Comparison of ENCODE assay signal across 29 cellular contexts in genomic region chr10:70562036-70562710, GRCh38. TPM values are rescaled to one million over a fixed set of nuclear protein-coding genes. Genes with fewer than 3 reads are reported as not detected.
DNase-seq lines count a peak whose midpoint lies in the region; ATAC-seq, FAIRE-seq and TF ChIP-seq lines count a peak whose summit lies in the region.
"Had no signal": no experiment of that assay in that cellular context is flagged by ENCODE, and none has a peak within 500 bp of the region (broad histone marks: within the 10 kb centered on the region; RNA-seq: fewer than 3 reads in every experiment).

No MANE protein-coding gene starts in this region.

- H3K4me1 ChIP-seq in right cardiac atrium (ENCODE audit: control insufficient read depth, insufficient read depth, low read length) (peaks cover 4% of the 10 kb centered on the region), kidney (ENCODE audit: control insufficient read depth in 1 of 2, insufficient read depth in 1 of 2, low read depth in 1 of 2, low read length in 2 of 2) (peaks cover 0 to 3% of the 10 kb centered on the region in 2 donors)
- H3K4me1 ChIP-seq: A549 had no signal

- H3K27me3 ChIP-seq in right cardiac atrium (ENCODE audit: control insufficient read depth, insufficient read depth): no peaks in the 10 kb centered on the region
- H3K27me3 ChIP-seq: heart right ventricle, MG63, neutrophil had no signal

- TF ChIP-seq CTCF in WTC11 (IDR thresholded peaks at IDR 0.05) (no peak), kidney (IDR thresholded peaks at IDR 0.05; ENCODE audit: borderline replicate concordance, extremely low read depth, insufficient read depth) (no peak)

- POLR2A ChIA-PET in WTC11 (lab: Charles Lee): no interaction called here

- H3K4me3 Mint-ChIP-seq in WTC11: no peak overlapping the region
- H3K4me3 Mint-ChIP-seq: activated T-cell treated with anti-CD3 and anti-CD28 coated beads, Interleukin-2, amount 50 U/mL, for 4 hours had no signal

- H3K36me3 ChIP-seq in kidney (ENCODE audit: control insufficient read depth in 1 of 2, insufficient read depth in 2 of 2, low read length in 2 of 2): no peaks in the 10 kb centered on the region
- H3K36me3 ChIP-seq: MG63, neutrophil had no signal

- no peak for FAIRE-seq in kidney (lab: Jason Lieb, UNC)
- peak; percentile 20 for FAIRE-seq in urothelium cell line (lab: Jason Lieb, UNC)
- FAIRE-seq: A549, GM18507 had no signal

- intact Hi-C loops in right cardiac atrium (cut with DNase I) (no loop called here), cardiac septum (cut with DNase I) (loop anchor here (5.0 kb wide), 1 partner anchor 110 kb away; the partner anchor contains the start of gene ADAMTS14), kidney (cut with DNase I) (loop anchor here (10.0 kb wide), 1 partner anchor 313 kb away; no protein-coding TSS in a partner anchor)

- 80% methylated on average over 12 of the region's 12 CpGs for WGBS in right cardiac atrium

- no peaks in the 10 kb centered on the region for H3K9me3 ChIP-seq in right cardiac atrium (ENCODE audit: control insufficient read depth, low read length)
- H3K9me3 ChIP-seq in kidney (ENCODE audit: control insufficient read depth in 1 of 2, low read length in 2 of 2): no peaks in the 10 kb centered on the region
- H3K9me3 ChIP-seq: A549, heart right ventricle, MG63, neutrophil had no signal

- no peaks in the 10 kb centered on the region for H3K36me3 Mint-ChIP-seq in WTC11

- H3K4me3 ChIP-seq in right cardiac atrium (ENCODE audit: low read length) (no peak overlapping the region), kidney (ENCODE audit: low read length in 2 of 2) (no peak overlapping the region)
- H3K4me3 ChIP-seq: A549, heart right ventricle, MG63 had no signal

- no peaks in the 10 kb centered on the region for H3K9me3 Mint-ChIP-seq in WTC11
- H3K9me3 Mint-ChIP-seq: activated T-cell treated with anti-CD3 and anti-CD28 coated beads, Interleukin-2, amount 50 U/mL, for 4 hours had no signal

- H3K9ac ChIP-seq in kidney (ENCODE audit: low read length in 2 of 2): no peak overlapping the region

- H3K27me3 Mint-ChIP-seq in WTC11 (ENCODE audit: low read depth): no peaks in the 10 kb centered on the region

- CTCF ChIA-PET in WTC11 (lab: Charles Lee): interaction anchor here (1.2 to 2.3 kb wide), 2 partner anchors 10 to 329 kb away, joined by 3 to 6 read pairs; no protein-coding TSS in a partner anchor

- H3K27ac ChIP-seq in right cardiac atrium (ENCODE audit: low read length) (no peak overlapping the region), kidney (ENCODE audit: low read depth in 2 of 2, low read length in 2 of 2) (no peak overlapping the region)
- H3K27ac ChIP-seq: A549, epithelial cell of prostate, heart right ventricle, neutrophil had no signal

- no peak for ATAC-seq in right cardiac atrium
- ATAC-seq in WTC11: no peak
- ATAC-seq in GM19455 (IDR thresholded peaks at IDR 0.05; ENCODE audit: unreplicated experiment): no peak
- ATAC-seq: A549; activated T-cell treated with anti-CD3 and anti-CD28 coated beads, Interleukin-2, amount 50 U/mL, for 4 hours; HCT116; heart right ventricle; stimulated activated naive CD8-positive, alpha-beta T cell treated with anti-CD3 and anti-CD28 coated beads, Interleukin-15, Interleukin-2, amounts not matched to agents 100 U/mL and 50 U/mL, for 24 hours had no signal

- peak in 2 of 3 donors; percentile 26 to 31 for DNase-seq in right cardiac atrium
- DNase-seq in cardiac septum (ENCODE audit: low spot score): no peak
- DNase-seq in WTC11 (ENCODE audit: low spot score): peak; percentile 6
- peak; percentile 66 for DNase-seq in kidney
- DNase-seq in urothelium cell line (ENCODE audit: low spot score): no peak
- DNase-seq in islet precursor cell: no peak
- no peak for DNase-seq in DMS153 (lab: John Stamatoyannopoulos, UW)
- DNase-seq: activated CD4-positive, alpha-beta T cell treated with anti-CD3 and anti-CD28 coated beads for 4 hours; activated gamma-delta T cell treated with Interleukin-2 at 50 U/mL for 16 hours; activated T-cell treated with anti-CD3 and anti-CD28 coated beads, Interleukin-2, amount 50 U/mL, for 4 hours; COR-L47; DMS79; heart right ventricle; mesenchymal stem cell; MG63; NCI-H2081; NCI-H774; stimulated activated CD4-positive, alpha-beta T cell treated with anti-CD3 and anti-CD28 coated beads, Interleukin-15, amount 100 ng/mL, for 24 hours; stimulated activated naive CD8-positive, alpha-beta T cell treated with anti-CD3 and anti-CD28 coated beads, Interleukin-15, Interleukin-2, amounts not matched to agents 100 U/mL and 50 U/mL, for 24 hours had no signal

- H3K4me1 Mint-ChIP-seq in WTC11: peaks cover 21% of the 10 kb centered on the region

- H3K27ac Mint-ChIP-seq in WTC11: no peak overlapping the region
- H3K27ac Mint-ChIP-seq: progenitor cell of endocrine pancreas had no signal

TF ChIP-seq in WTC11, 78 proteins besides CTCF, POLR2A, EP300 and RAD21:
- TF ChIP-seq NR2C2 (CRISPR knock-in tag; IDR thresholded peaks at IDR 0.05): no peak
- no peak for TF ChIP-seq ZBTB21 (CRISPR knock-in tag; IDR thresholded peaks at IDR 0.05; ENCODE audit: borderline replicate concordance)
- no peak for TF ChIP-seq ZNF396 (CRISPR knock-in tag; IDR thresholded peaks at IDR 0.05; ENCODE audit: borderline replicate concordance)
- TF ChIP-seq, protein P1, sequence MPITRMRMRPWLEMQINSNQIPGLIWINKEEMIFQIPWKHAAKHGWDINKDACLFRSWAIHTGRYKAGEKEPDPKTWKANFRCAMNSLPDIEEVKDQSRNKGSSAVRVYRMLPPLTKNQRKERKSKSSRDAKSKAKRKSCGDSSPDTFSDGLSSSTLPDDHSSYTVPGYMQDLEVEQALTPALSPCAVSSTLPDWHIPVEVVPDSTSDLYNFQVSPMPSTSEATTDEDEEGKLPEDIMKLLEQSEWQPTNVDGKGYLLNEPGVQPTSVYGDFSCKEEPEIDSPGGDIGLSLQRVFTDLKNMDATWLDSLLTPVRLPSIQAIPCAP (CRISPR knock-in tag; IDR thresholded peaks at IDR 0.05): no peak
- TF ChIP-seq, protein P2, sequence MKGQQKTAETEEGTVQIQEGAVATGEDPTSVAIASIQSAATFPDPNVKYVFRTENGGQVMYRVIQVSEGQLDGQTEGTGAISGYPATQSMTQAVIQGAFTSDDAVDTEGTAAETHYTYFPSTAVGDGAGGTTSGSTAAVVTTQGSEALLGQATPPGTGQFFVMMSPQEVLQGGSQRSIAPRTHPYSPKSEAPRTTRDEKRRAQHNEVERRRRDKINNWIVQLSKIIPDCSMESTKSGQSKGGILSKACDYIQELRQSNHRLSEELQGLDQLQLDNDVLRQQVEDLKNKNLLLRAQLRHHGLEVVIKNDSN (CRISPR knock-in tag; IDR thresholded peaks at IDR 0.05): no peak

RNA-seq across cellular contexts. Expression of gene PRF1, which starts 40.4 kb away (rescaled TPM):
- total RNA-seq in right cardiac atrium: 1 to 10 TPM in 3 of 4 donors, under 1 TPM in 1; 0.81 to 2.9 (median 1.9) TPM
- 1.1 TPM for polyA plus RNA-seq in right cardiac atrium
- 1.2 TPM for total RNA-seq in cardiac septum
- 0.11 to 0.18 TPM (median 0.16 TPM) in 3 replicates for total RNA-seq in WTC11 (2021)
- total RNA-seq in kidney: 8.8 TPM
- polyA plus RNA-seq in kidney (ENCODE audit: insufficient read depth, low read depth, low replicate concordance): 1.4 TPM
- total RNA-seq: cerebellum, HT-29, progenitor cell of endocrine pancreas had no signal
- polyA plus RNA-seq: A549, BJ had no signal

Comparison
In these comparisons a context has a peak if more than half of its experiments do, and no peak if none do; other contexts are left out.
1. DNase-seq: peak in right cardiac atrium (2 of 3), WTC11 (single experiment) and kidney (single experiment); none in cardiac septum (single experiment), urothelium cell line (single experiment), islet precursor cell (single experiment) and DMS153 (single experiment).
2. intact Hi-C loops: an anchor here in cardiac septum (5.0 kb wide) and kidney (10.0 kb wide); none called in right cardiac atrium.